22 cellular contexts compared by ENCODE assay signal in genomic region chr4:120924931-120925330, GRCh38.
"Had no signal": no experiment of that assay in that cellular context is flagged by ENCODE, and none has a peak within 500 bp of the region (broad histone marks: within the 10 kb centered on the region; RNA-seq: fewer than 3 reads in every experiment).

No MANE protein-coding gene starts in this region.

- H3K27ac ChIP-seq: esophagus muscularis mucosa, foreskin keratinocyte, gastroesophageal sphincter, heart left ventricle, hepatocyte, left lung, lower lobe of right lung had no signal

- FAIRE-seq: colon, endometrium, frontal cortex, islet of Langerhans, keratinocyte had no signal

- H3K36me3 ChIP-seq: esophagus muscularis mucosa, gastroesophageal sphincter, heart left ventricle, left lung, lower lobe of right lung had no signal

- H3K4me2 ChIP-seq: hepatocyte had no signal

- DNase-seq: cortex of kidney; effector CD8-positive, alpha-beta T cell; effector memory CD8-positive, alpha-beta T cell; endodermal cell; foreskin keratinocyte; heart left ventricle; immature natural killer cell; left cardiac atrium; left lung; left ventricle myocardium superior; lower lobe of right lung; mesenchymal stem cell; mucosa of descending colon; naive B cell had no signal

- ATAC-seq: effector memory CD8-positive, alpha-beta T cell; foreskin keratinocyte; gastroesophageal sphincter; heart left ventricle; left cardiac atrium; left lung; left ventricle myocardium superior; lower lobe of right lung; mucosa of descending colon had no signal

- H2AFZ ChIP-seq: hepatocyte had no signal

- H3K4me3 ChIP-seq: esophagus muscularis mucosa, gastroesophageal sphincter, heart left ventricle, hepatocyte, left lung, lower lobe of right lung, mucosa of descending colon had no signal

- H3K27me3 ChIP-seq: esophagus muscularis mucosa, foreskin keratinocyte, gastroesophageal sphincter, hepatocyte had no signal

- H3K9me3 ChIP-seq: esophagus muscularis mucosa, gastroesophageal sphincter, heart left ventricle, left lung, lower lobe of right lung, mucosa of descending colon had no signal
